7 cellular contexts compared by ENCODE assay signal in the genomic region with DNA sequence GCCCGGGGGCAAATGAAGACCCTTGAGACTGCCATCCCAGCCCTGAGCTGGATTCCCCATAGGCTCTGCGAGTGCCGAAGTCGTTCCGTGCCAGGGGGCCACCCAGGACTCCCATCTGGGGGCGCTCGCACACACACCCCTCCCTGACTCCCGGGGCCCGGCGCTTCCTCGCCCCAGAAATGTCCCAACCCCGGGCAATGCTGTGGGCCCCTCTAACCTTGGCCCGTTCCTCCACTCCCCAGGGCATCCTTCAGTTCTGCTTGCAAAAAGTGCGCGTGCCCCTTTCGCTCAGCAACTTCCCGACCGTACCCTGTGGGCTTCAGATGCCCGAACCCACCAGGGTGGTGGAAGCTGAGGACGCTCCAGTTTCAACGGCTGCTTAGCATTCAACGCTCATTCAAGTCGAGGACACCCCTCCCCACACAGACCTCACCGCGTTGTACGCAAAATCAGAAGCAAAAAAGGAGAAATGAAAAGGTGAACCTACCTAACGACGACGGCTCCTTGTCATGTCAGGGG. TPM values are rescaled to one million over a fixed set of nuclear protein-coding genes. Genes with fewer than 3 reads are reported as not detected.
A peak's percentile ranks its signal among the peaks of the same experiment; 100 is the strongest.
DNase-seq lines count a peak whose midpoint lies in the region; ATAC-seq lines count a peak whose summit lies in the region.

No MANE protein-coding gene starts in this region.

- peak; percentile 24 for DNase-seq in activated T-cell treated with anti-CD3 and anti-CD28 coated beads, Interleukin-2, amount 50 U/mL, for 4 hours
- DNase-seq in Right ventricle myocardium superior = no peak
- peak in 8 of 10 donors; percentile 16 to 89 (median 54) for DNase-seq in posterior cingulate gyrus
- DNase-seq in HuH-7.5 (ENCODE audit: low spot score) = no peak

- peak overlapping the region; percentile 85 for H3K4me3 Mint-ChIP-seq in activated T-cell treated with anti-CD3 and anti-CD28 coated beads, Interleukin-2, amount 50 U/mL, for 4 hours

- ATAC-seq in GM19035 (IDR thresholded peaks at IDR 0.05; ENCODE audit: unreplicated experiment) (peak; percentile 62), HG03432 (IDR thresholded peaks at IDR 0.05; ENCODE audit: unreplicated experiment) (peak; percentile 63), Right ventricle myocardium superior (ENCODE audit: poor library complexity) (peak; percentile 37), HG03457 (IDR thresholded peaks at IDR 0.05; ENCODE audit: unreplicated experiment) (no peak)
- peak; percentile 23 to 30 for ATAC-seq in activated T-cell treated with anti-CD3 and anti-CD28 coated beads, Interleukin-2, amount 50 U/mL, for 4 hours

- intact Hi-C loops in Right ventricle myocardium superior (cut with DNase I) = no loop called here
- intact Hi-C loops in posterior cingulate gyrus (cut with DNase I) = loop anchor here (5.0 kb wide), 1 partner anchor 53 kb away; no protein-coding TSS in a partner anchor

- peaks cover 95% of the 10 kb centered on the region for H3K4me1 Mint-ChIP-seq in activated T-cell treated with anti-CD3 and anti-CD28 coated beads, Interleukin-2, amount 50 U/mL, for 4 hours (ENCODE audit: low read depth)

- peaks cover 15% of the 10 kb centered on the region for H3K36me3 Mint-ChIP-seq in activated T-cell treated with anti-CD3 and anti-CD28 coated beads, Interleukin-2, amount 50 U/mL, for 4 hours (ENCODE audit: insufficient read depth)

- no peaks in the 10 kb centered on the region for H3K9me3 Mint-ChIP-seq in activated T-cell treated with anti-CD3 and anti-CD28 coated beads, Interleukin-2, amount 50 U/mL, for 4 hours

- H3K27me3 Mint-ChIP-seq in activated T-cell treated with anti-CD3 and anti-CD28 coated beads, Interleukin-2, amount 50 U/mL, for 4 hours (ENCODE audit: low read depth) = no peaks in the 10 kb centered on the region

RNA-seq across cellular contexts. Expression of gene RIPOR2, which starts 25.4 kb away (rescaled TPM):
- total RNA-seq in activated T-cell treated with anti-CD3 and anti-CD28 coated beads, Interleukin-2, amount 50 U/mL, for 4 hours = 10 to 100 TPM; 14.7 to 17.4 (median 16.8) TPM
- total RNA-seq in Right ventricle myocardium superior = 3.1 TPM

Comparison
In these comparisons a context has a peak if more than half of its experiments do, and no peak if none do; other contexts are left out.
1. DNase-seq: peak in activated T-cell treated with anti-CD3 and anti-CD28 coated beads, Interleukin-2, amount 50 U/mL, for 4 hours (single experiment) and posterior cingulate gyrus (8 of 10); none in Right ventricle myocardium superior (single experiment) and HuH-7.5 (single experiment).